In genomic region chr1:53340660-53341520, GRCh38 we compare ENCODE assay signal across 16 cellular contexts. TPM values are rescaled to one million over a fixed set of nuclear protein-coding genes. Genes with fewer than 3 reads are reported as not detected.
DNase-seq lines count a peak whose midpoint lies in the region; ATAC-seq and TF ChIP-seq lines count a peak whose summit lies in the region.
"Had no signal": no experiment of that assay in that cellular context is flagged by ENCODE, and none has a peak within 500 bp of the region (broad histone marks: within the 10 kb centered on the region; RNA-seq: fewer than 3 reads in every experiment).

No MANE protein-coding gene starts in this region.

- H3K27ac ChIP-seq in vagina, result no peak overlapping the region

- no peak for ATAC-seq in left cardiac atrium
- peak; percentile 67 for ATAC-seq in activated naive CD8-positive, alpha-beta T cell treated with anti-CD3 and anti-CD28 coated beads, Interleukin-2, amount 50 U/mL, for 24 hours
- no peak for ATAC-seq in GM21619 (IDR thresholded peaks at IDR 0.05; ENCODE audit: unreplicated experiment)
- ATAC-seq: mucosa of descending colon, Right ventricle myocardium inferior, T-helper 17 cell had no signal

- no peaks in the 10 kb centered on the region for H3K27me3 Mint-ChIP-seq in activated naive CD8-positive, alpha-beta T cell treated with anti-CD3 and anti-CD28 coated beads, Interleukin-2, amount 50 U/mL, for 24 hours
- H3K27me3 Mint-ChIP-seq: T-helper 17 cell had no signal

- peaks cover 7% of the 10 kb centered on the region for H3K9me3 Mint-ChIP-seq in activated naive CD8-positive, alpha-beta T cell treated with anti-CD3 and anti-CD28 coated beads, Interleukin-2, amount 50 U/mL, for 24 hours

- H3K36me3 Mint-ChIP-seq in activated naive CD8-positive, alpha-beta T cell treated with anti-CD3 and anti-CD28 coated beads, Interleukin-2, amount 50 U/mL, for 24 hours (ENCODE audit: low read depth), result no peaks in the 10 kb centered on the region

- no peak overlapping the region for H3K4me3 ChIP-seq in vagina
- H3K4me3 ChIP-seq: mucosa of descending colon had no signal

- H3K4me1 Mint-ChIP-seq in activated naive CD8-positive, alpha-beta T cell treated with anti-CD3 and anti-CD28 coated beads, Interleukin-2, amount 50 U/mL, for 24 hours, result peaks cover 10% of the 10 kb centered on the region

- H3K27me3 ChIP-seq in vagina, result no peaks in the 10 kb centered on the region

- TF ChIP-seq CTCF in vagina (IDR thresholded peaks at IDR 0.05), result no peak

- TF ChIP-seq POLR2A in vagina (IDR thresholded peaks at IDR 0.05), result no peak

- H3K9me3 ChIP-seq in vagina, result no peaks in the 10 kb centered on the region
- H3K9me3 ChIP-seq: mucosa of descending colon had no signal

- intact Hi-C loops in cardiac septum (cut with DNase I) (no loop called here), left cardiac atrium (cut with DNase I) (no loop called here), vagina (cut with DNase I) (no loop called here)

- no peaks in the 10 kb centered on the region for H3K36me3 ChIP-seq in vagina

- DNase-seq in cardiac septum (ENCODE audit: low spot score) (peak; percentile 22), left cardiac atrium (no peak), vagina (ENCODE audit: extremely low spot score in 2 of 2) (peak; percentile 54 to 88), NCI-H526 treated with DMSO at 0.1 percent for 48 hours (lab: John Stamatoyannopoulos, UW) (no peak), hepatic stellate cell (ENCODE audit: low spot score) (no peak)
- DNase-seq in activated naive CD8-positive, alpha-beta T cell treated with anti-CD3 and anti-CD28 coated beads, Interleukin-2, amount 50 U/mL, for 24 hours, result peak; percentile 37
- DNase-seq in stimulated activated CD4-positive, alpha-beta T cell treated with anti-CD3 and anti-CD28 coated beads, Interleukin-15, amount 100 ng/mL, for 24 hours, result peak; percentile 50
- DNase-seq: GF-D8; IMR-90; mucosa of descending colon; NCI-H1048; NCI-H2171 treated with DMSO at 0.1 percent for 48 hours; NK-92 treated with Interleukin-12 subunit alpha and Interleukin-12 subunit beta, amount 100 ng/mL, for 24 hours; T-helper 17 cell had no signal

- H3K27ac Mint-ChIP-seq in activated naive CD8-positive, alpha-beta T cell treated with anti-CD3 and anti-CD28 coated beads, Interleukin-2, amount 50 U/mL, for 24 hours, result no peak overlapping the region
- H3K27ac Mint-ChIP-seq: T-helper 17 cell had no signal

- no peak overlapping the region for H3K4me3 Mint-ChIP-seq in activated naive CD8-positive, alpha-beta T cell treated with anti-CD3 and anti-CD28 coated beads, Interleukin-2, amount 50 U/mL, for 24 hours
- H3K4me3 Mint-ChIP-seq: T-helper 17 cell had no signal

- H3K4me1 ChIP-seq in vagina, result no peaks in the 10 kb centered on the region

RNA-seq across cellular contexts. Expression of gene LRP8, which starts 13.0 kb away (rescaled TPM):
- total RNA-seq in cardiac septum, result 2.3 TPM
- 1 to 10 TPM; 1.7 to 4.1 TPM for total RNA-seq in left cardiac atrium
- total RNA-seq in vagina, result 21.1 TPM

Comparison
In these comparisons a context has a peak if more than half of its experiments do, and no peak if none do; other contexts are left out.
1. DNase-seq: peak in cardiac septum (single experiment), activated naive CD8-positive, alpha-beta T cell treated with anti-CD3 and anti-CD28 coated beads, Interleukin-2, amount 50 U/mL, for 24 hours (single experiment), stimulated activated CD4-positive, alpha-beta T cell treated with anti-CD3 and anti-CD28 coated beads, Interleukin-15, amount 100 ng/mL, for 24 hours (single experiment) and vagina (2 of 2); none in left cardiac atrium (single experiment), NCI-H526 treated with DMSO at 0.1 percent for 48 hours (single experiment) and hepatic stellate cell (single experiment).